12 cellular contexts compared by ENCODE assay signal in the genomic region with DNA sequence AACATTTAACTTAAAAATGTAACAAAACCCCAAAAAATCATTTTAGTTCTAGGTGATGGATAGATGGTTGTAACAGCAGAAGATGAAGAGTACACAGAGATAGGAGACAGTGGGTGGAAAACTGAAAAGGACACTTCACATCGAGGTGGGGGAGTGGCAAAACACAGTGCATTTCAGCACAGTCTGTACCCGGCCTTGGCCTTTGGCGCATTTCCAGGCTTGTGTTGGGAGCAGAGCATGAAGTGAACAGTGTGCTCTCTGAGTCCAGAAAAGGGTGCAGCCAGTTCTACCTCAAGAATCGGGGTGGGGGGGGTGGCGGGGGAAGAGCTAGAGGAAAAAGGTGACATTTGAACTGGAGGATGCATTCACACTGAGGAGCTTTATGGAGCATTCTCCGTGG. TPM values are rescaled to one million over a fixed set of nuclear protein-coding genes. Genes with fewer than 3 reads are reported as not detected.
A peak's percentile ranks its signal among the peaks of the same experiment; 100 is the strongest.
DNase-seq lines count a peak whose midpoint lies in the region; TF ChIP-seq lines count a peak whose summit lies in the region.
"Had no signal": no experiment of that assay in that cellular context is flagged by ENCODE, and none has a peak within 500 bp of the region (broad histone marks: within the 10 kb centered on the region; RNA-seq: fewer than 3 reads in every experiment).

No MANE protein-coding gene starts in this region.

- TF ChIP-seq CTCF in Peyer's patch (IDR thresholded peaks at IDR 0.05), result no peak
- no peak for TF ChIP-seq CTCF in parathyroid adenoma (IDR thresholded peaks at IDR 0.05)

- no peak overlapping the region for H3K4me3 ChIP-seq in Peyer's patch
- H3K4me3 ChIP-seq in parathyroid adenoma (ENCODE audit: low read depth, low read length), result no peak overlapping the region

- DNase-seq in Ammon's horn (ENCODE audit: low spot score), result peak; percentile 42
- DNase-seq in Peyer's patch, result peak in 2 of 3 donors; percentile 72 to 79
- DNase-seq in fibroblast of gingiva (ENCODE audit: low read depth), result peak; percentile 8
- no peak for DNase-seq in NCI-H524 (lab: John Stamatoyannopoulos, UW)
- DNase-seq in NCI-H2107 treated with DMSO at 0.1 percent for 48 hours (lab: John Stamatoyannopoulos, UW; ENCODE audit: unreplicated experiment), result no peak
- no peak for DNase-seq in HCEC 1CT
- DNase-seq in NCI-H510A (lab: John Stamatoyannopoulos, UW), result no peak
- DNase-seq: activated CD4-positive, alpha-beta T cell treated with anti-CD3 and anti-CD28 coated beads for 48 hours; endodermal cell; MV-4-11; NCI-H748 treated with DMSO at 0.1 percent for 48 hours had no signal

- peaks cover 2% of the 10 kb centered on the region for H3K79me2 ChIP-seq in parathyroid adenoma

- TF ChIP-seq POLR2A in Peyer's patch (IDR thresholded peaks at IDR 0.05), result no peak

- no peak overlapping the region for H3K4me2 ChIP-seq in parathyroid adenoma (ENCODE audit: low read length)

- H3K9me3 ChIP-seq in Peyer's patch (no peaks in the 10 kb centered on the region), parathyroid adenoma (ENCODE audit: control insufficient read depth, low read length) (no peaks in the 10 kb centered on the region)

- H3K27ac ChIP-seq in Peyer's patch, result peak overlapping the region in 3 of 4 donors; percentile 51 to 87 (median 72)
- peak overlapping the region; percentile 62 for H3K27ac ChIP-seq in parathyroid adenoma

- H3K4me1 ChIP-seq in Peyer's patch, result no peaks in the 10 kb centered on the region
- peaks cover 16% of the 10 kb centered on the region for H3K4me1 ChIP-seq in parathyroid adenoma

- no peak overlapping the region for H2AFZ ChIP-seq in parathyroid adenoma

- H3K9ac ChIP-seq in parathyroid adenoma, result no peak overlapping the region

- H3K27me3 ChIP-seq in Peyer's patch, result no peaks in the 10 kb centered on the region
- no peaks in the 10 kb centered on the region for H3K27me3 ChIP-seq in parathyroid adenoma (ENCODE audit: control insufficient read depth, insufficient read depth, low read length)

- peaks cover 0 to 6% (median 0%) of the 10 kb centered on the region in 3 donors for H3K36me3 ChIP-seq in Peyer's patch
- no peaks in the 10 kb centered on the region for H3K36me3 ChIP-seq in parathyroid adenoma (ENCODE audit: control insufficient read depth, insufficient read depth, low read length)

RNA-seq across cellular contexts. Expression of gene TSPYL2, which starts 4.3 kb away (rescaled TPM):
- 100 to 1,000 TPM in 1 of 4 donors, 10 to 100 TPM in 3; 14.4 to 241 (median 37.1) TPM for total RNA-seq in Peyer's patch

RNA-seq across cellular contexts. Expression of gene KANTR, which starts 7.5 kb away (rescaled TPM):
- total RNA-seq in Peyer's patch, result 10 to 100 TPM in 3 of 4 donors, 1 to 10 TPM in 1; 8.6 to 42.1 (median 33.1) TPM

RNA-seq across cellular contexts. Expression of gene GPR173, which starts 37.9 kb away (rescaled TPM):
- under 1 TPM in 2 of 4 donors, not detected in 2; 0.57 to 0.67 TPM for total RNA-seq in Peyer's patch

Comparison
In these comparisons a context has a peak if more than half of its experiments do, and no peak if none do; other contexts are left out.
1. DNase-seq: peak in Ammon's horn (single experiment), Peyer's patch (2 of 3) and fibroblast of gingiva (single experiment); none in NCI-H524 (0 of 2), NCI-H2107 treated with DMSO at 0.1 percent for 48 hours (single experiment), HCEC 1CT (single experiment) and NCI-H510A (single experiment).